Comparison of ENCODE assay signal across 11 cellular contexts in genomic region chr3:133491481-133492059, GRCh38.
DNase-seq lines count a peak whose midpoint lies in the region; ATAC-seq and TF ChIP-seq lines count a peak whose summit lies in the region.
"Had no signal": no experiment of that assay in that cellular context is flagged by ENCODE, and none has a peak within 500 bp of the region (broad histone marks: within the 10 kb centered on the region; RNA-seq: fewer than 3 reads in every experiment).

No MANE protein-coding gene starts in this region.

- DNase-seq in CD4-positive, CD25-positive, alpha-beta regulatory T cell = peak in 1 of 3 donors; percentile 36
- no peak for DNase-seq in activated CD4-positive, alpha-beta memory T cell treated with anti-CD3 and anti-CD28 coated beads for 36 hours
- DNase-seq in NCI-H446 treated with DMSO at 0.1 percent for 48 hours (lab: John Stamatoyannopoulos, UW) (no peak), Right ventricle myocardium superior (no peak), H7 (no peak), nephron progenitor cell (no peak)
- DNase-seq: HCEC 1CT, upper lobe of left lung had no signal

- intact Hi-C loops in activated CD4-positive, alpha-beta memory T cell treated with anti-CD3 and anti-CD28 coated beads for 36 hours (cut with micrococcal nuclease) = loop anchor here (1.0 to 5.0 kb wide), 6 partner anchors 15 to 316 kb away; partner anchors contain the start of genes CDV3, SRPRB and TOPBP1
- intact Hi-C loops in Right ventricle myocardium superior (cut with DNase I) = no loop called here

- CTCF ChIA-PET in activated CD4-positive, alpha-beta memory T cell treated with anti-CD3 and anti-CD28 coated beads for 36 hours (lab: Charles Lee) = interaction anchor here (1.6 to 4.2 kb wide), 3 partner anchors 35 to 84 kb away, joined by 4 to 30 read pairs (median 16); partner anchors contain the start of gene CDV3

- peak overlapping the region; percentile 71 to 88 (median 84) for H3K4me3 Mint-ChIP-seq in CD4-positive, CD25-positive, alpha-beta regulatory T cell
- H3K4me3 Mint-ChIP-seq in activated CD4-positive, alpha-beta memory T cell treated with anti-CD3 and anti-CD28 coated beads for 36 hours = peak overlapping the region; percentile 44
- no peak overlapping the region for H3K4me3 Mint-ChIP-seq in nephron progenitor cell

- no peaks in the 10 kb centered on the region for H3K27me3 ChIP-seq in CD4-positive, CD25-positive, alpha-beta regulatory T cell (ENCODE audit: control insufficient read depth, insufficient read depth, low read length)
- H3K27me3 ChIP-seq in H7 (ENCODE audit: control insufficient read depth, insufficient read depth, low read length) = no peaks in the 10 kb centered on the region
- H3K27me3 ChIP-seq: upper lobe of left lung had no signal

- POLR2A ChIA-PET in activated CD4-positive, alpha-beta memory T cell treated with anti-CD3 and anti-CD28 coated beads for 36 hours (lab: Charles Lee) = interaction anchor here (1.1 to 2.7 kb wide), 4 partner anchors 10 to 85 kb away, joined by 3 to 19 read pairs (median 4); partner anchors contain the start of gene CDV3

- no peak for TF ChIP-seq CTCF in nephron progenitor cell (IDR thresholded peaks at IDR 0.05)

- no peaks in the 10 kb centered on the region for H3K9me3 ChIP-seq in CD4-positive, CD25-positive, alpha-beta regulatory T cell (ENCODE audit: control insufficient read depth in 2 of 2, low read length in 2 of 2)
- H3K9me3 ChIP-seq: upper lobe of left lung had no signal

- peak overlapping the region; percentile 80 for H3K27ac ChIP-seq in CD4-positive, CD25-positive, alpha-beta regulatory T cell (ENCODE audit: insufficient read depth, low read length, poor library complexity, severe bottlenecking)

- peaks cover 39 to 65% (median 45%) of the 10 kb centered on the region in 4 donors for H3K4me1 Mint-ChIP-seq in CD4-positive, CD25-positive, alpha-beta regulatory T cell
- H3K4me1 Mint-ChIP-seq in activated CD4-positive, alpha-beta memory T cell treated with anti-CD3 and anti-CD28 coated beads for 36 hours (ENCODE audit: low read depth) = peaks cover 51% of the 10 kb centered on the region
- H3K4me1 Mint-ChIP-seq in nephron progenitor cell = peaks cover 24% of the 10 kb centered on the region

- no peaks in the 10 kb centered on the region for H3K27me3 Mint-ChIP-seq in CD4-positive, CD25-positive, alpha-beta regulatory T cell
- no peaks in the 10 kb centered on the region for H3K27me3 Mint-ChIP-seq in activated CD4-positive, alpha-beta memory T cell treated with anti-CD3 and anti-CD28 coated beads for 36 hours
- H3K27me3 Mint-ChIP-seq in nephron progenitor cell (ENCODE audit: low read depth, poor library complexity) = no peaks in the 10 kb centered on the region

- no peaks in the 10 kb centered on the region for H3K36me3 Mint-ChIP-seq in CD4-positive, CD25-positive, alpha-beta regulatory T cell
- H3K36me3 Mint-ChIP-seq in activated CD4-positive, alpha-beta memory T cell treated with anti-CD3 and anti-CD28 coated beads for 36 hours = no peaks in the 10 kb centered on the region
- H3K36me3 Mint-ChIP-seq in nephron progenitor cell (ENCODE audit: low read depth) = peaks cover 3% of the 10 kb centered on the region

- H3K9me3 Mint-ChIP-seq in CD4-positive, CD25-positive, alpha-beta regulatory T cell = no peaks in the 10 kb centered on the region
- H3K9me3 Mint-ChIP-seq in activated CD4-positive, alpha-beta memory T cell treated with anti-CD3 and anti-CD28 coated beads for 36 hours = no peaks in the 10 kb centered on the region
- H3K9me3 Mint-ChIP-seq in nephron progenitor cell = peaks cover 23% of the 10 kb centered on the region

- peak overlapping the region; percentile 84 to 97 (median 96) for H3K27ac Mint-ChIP-seq in CD4-positive, CD25-positive, alpha-beta regulatory T cell
- peak overlapping the region; percentile 44 for H3K27ac Mint-ChIP-seq in activated CD4-positive, alpha-beta memory T cell treated with anti-CD3 and anti-CD28 coated beads for 36 hours
- no peak overlapping the region for H3K27ac Mint-ChIP-seq in nephron progenitor cell

- no peak for ATAC-seq in CD4-positive, CD25-positive, alpha-beta regulatory T cell (ENCODE audit: low read depth in 2 of 2)
- peak; percentile 14 for ATAC-seq in GM19043 (IDR thresholded peaks at IDR 0.05; ENCODE audit: low read depth, unreplicated experiment)
- peak; percentile 18 for ATAC-seq in HG02943 (IDR thresholded peaks at IDR 0.05; ENCODE audit: low read depth, unreplicated experiment)
- ATAC-seq in Right ventricle myocardium superior (ENCODE audit: poor library complexity) = no peak

- H3K4me3 ChIP-seq in CD4-positive, CD25-positive, alpha-beta regulatory T cell (ENCODE audit: low read depth, low read length) = peak overlapping the region; percentile 69
- H3K4me3 ChIP-seq in H7 (ENCODE audit: insufficient read depth, low read depth, low read length) = no peak overlapping the region
- H3K4me3 ChIP-seq: lung, upper lobe of left lung had no signal

- H3K36me3 ChIP-seq in CD4-positive, CD25-positive, alpha-beta regulatory T cell (ENCODE audit: control insufficient read depth, insufficient read depth, low read length) = no peaks in the 10 kb centered on the region
- H3K36me3 ChIP-seq in H7 (replicated peaks; ENCODE audit: control insufficient read depth, insufficient read depth, low read length) = no peaks in the 10 kb centered on the region
- H3K36me3 ChIP-seq: upper lobe of left lung had no signal

- peaks cover 59% of the 10 kb centered on the region for H3K4me1 ChIP-seq in CD4-positive, CD25-positive, alpha-beta regulatory T cell (ENCODE audit: control insufficient read depth, insufficient read depth, low read length, poor library complexity, severe bottlenecking)
- H3K4me1 ChIP-seq: upper lobe of left lung had no signal

Comparison
In these comparisons a context has a peak if more than half of its experiments do, and no peak if none do; other contexts are left out.
1. ATAC-seq: peak in GM19043 (single experiment) and HG02943 (single experiment); none in CD4-positive, CD25-positive, alpha-beta regulatory T cell (0 of 2) and Right ventricle myocardium superior (single experiment).